ENCODE assay signal across 12 cellular contexts in the genomic region with DNA sequence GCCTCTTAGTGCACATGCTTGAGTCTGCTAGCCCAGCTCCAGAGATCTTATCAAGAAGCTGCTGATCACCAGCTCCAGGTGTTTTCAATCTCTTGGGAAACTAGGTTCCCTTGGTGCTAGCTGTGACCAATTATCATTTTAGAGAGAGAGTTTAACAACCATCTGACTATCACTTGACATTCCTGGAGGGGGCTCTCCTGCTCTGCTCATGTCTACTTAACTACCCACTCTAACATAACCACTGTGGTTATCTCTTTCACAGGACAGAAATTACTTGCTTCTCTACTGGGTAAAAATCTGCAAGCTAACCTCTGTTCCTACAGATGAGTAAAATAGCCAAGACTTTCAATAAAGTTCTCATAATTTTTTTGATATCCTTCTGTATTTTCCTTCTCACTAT.
DNase-seq lines count a peak whose midpoint lies in the region; ATAC-seq, FAIRE-seq and TF ChIP-seq lines count a peak whose summit lies in the region.
"Had no signal": no experiment of that assay in that cellular context is flagged by ENCODE, and none has a peak within 500 bp of the region (broad histone marks: within the 10 kb centered on the region; RNA-seq: fewer than 3 reads in every experiment).

No MANE protein-coding gene starts in this region.

- no peaks in the 10 kb centered on the region for H3K23me2 ChIP-seq in H1 (ENCODE audit: low read depth, low read length)

- H3K4me1 ChIP-seq in H1 (replicated peaks in 1 of 4; ENCODE audit: control insufficient read depth in 3 of 4, insufficient read depth in 4 of 4, low read length in 3 of 4): no peaks in the 10 kb centered on the region; a peak in 1 of 7 replicates

- H3K18ac ChIP-seq in H1 (ENCODE audit: extremely low read depth, low read length): no peak overlapping the region

- H3K4ac ChIP-seq in H1 (replicated peaks; ENCODE audit: insufficient read length, low read depth, low read length): no peak overlapping the region

- no peak overlapping the region for H2BK12ac ChIP-seq in H1 (ENCODE audit: low read depth, low read length)

- no peaks in the 10 kb centered on the region for H3K79me1 ChIP-seq in H1 (ENCODE audit: low read depth, low read length)

- peaks cover 3 to 12% of the 10 kb centered on the region in 2 experiments; a peak in 3 of 4 replicates for H3K9me3 ChIP-seq in H1 (ENCODE audit: insufficient read depth in 2 of 2, low read depth in 1 of 2, low read length in 1 of 2)

- no peak overlapping the region for H3K4me2 ChIP-seq in H1 (ENCODE audit: insufficient read depth in 1 of 2, low read depth in 2 of 2, low read length in 2 of 2)

- no peak overlapping the region for H2BK20ac ChIP-seq in H1 (ENCODE audit: low read length)

- CTCF ChIA-PET in H1 (lab: Charles Lee; ENCODE audit: partially characterized antibody): interaction anchor here (0.7 kb wide), 1 partner anchor 243 kb away, joined by 3 read pairs; no protein-coding TSS in a partner anchor

- no peak overlapping the region for H4K8ac ChIP-seq in H1 (ENCODE audit: extremely low read depth, insufficient read depth, low read length)

- H2BK15ac ChIP-seq in H1 (ENCODE audit: low read length): no peak overlapping the region

- no peaks in the 10 kb centered on the region for H3K9me3 Mint-ChIP-seq in type B pancreatic cell

- peak; percentile 28 for DNase-seq in DMS153 treated with DMSO at 0.1 percent for 48 hours (lab: John Stamatoyannopoulos, UW; ENCODE audit: unreplicated experiment)
- peak; percentile 23 for DNase-seq in M059J (ENCODE audit: low read depth)
- DNase-seq in H1 (ENCODE audit: low read depth in 1 of 2, low spot score in 2 of 2): no peak
- no peak for DNase-seq in NCI-H2029 treated with DMSO at 0.1 percent for 48 hours (lab: John Stamatoyannopoulos, UW)
- no peak for DNase-seq in COLO668 (lab: John Stamatoyannopoulos, UW; ENCODE audit: unreplicated experiment)
- no peak for DNase-seq in type B pancreatic cell (ENCODE audit: extremely low spot score, unreplicated experiment)
- no peak for DNase-seq in activated T-cell treated with anti-CD3 and anti-CD28 coated beads for 4 hours
- DNase-seq: amniotic stem cell, MG63 had no signal

- no peaks in the 10 kb centered on the region for H3K27me3 ChIP-seq in H1 (replicated peaks in 1 of 4; ENCODE audit: control insufficient read depth in 3 of 4, extremely low read depth in 1 of 4, insufficient read depth in 3 of 4, low read length in 3 of 4)
- H3K27me3 ChIP-seq: MG63 had no signal

- H3K36me3 Mint-ChIP-seq in type B pancreatic cell: no peaks in the 10 kb centered on the region

- POLR2A ChIA-PET in H1 (lab: Charles Lee; ENCODE audit: partially characterized antibody): no interaction called here

- H3K23ac ChIP-seq in H1 (ENCODE audit: insufficient read length): no peak overlapping the region

- no peak overlapping the region for H3K4me3 Mint-ChIP-seq in type B pancreatic cell

- no peaks in the 10 kb centered on the region for H3K36me3 ChIP-seq in H1 (ENCODE audit: control insufficient read depth in 2 of 4, insufficient read depth in 4 of 4, low read length in 3 of 4)
- H3K36me3 ChIP-seq: MG63 had no signal

- no peak overlapping the region for H3K27ac Mint-ChIP-seq in type B pancreatic cell

- no peak overlapping the region for H3K9ac ChIP-seq in H1 (replicated peaks in 1 of 4; ENCODE audit: extremely low read depth in 1 of 4, low read depth in 3 of 4, low read length in 3 of 4)

- H3K56ac ChIP-seq in H1 (replicated peaks; ENCODE audit: insufficient read length, low read depth, low read length): no peak overlapping the region

- H2AK5ac ChIP-seq in H1 (ENCODE audit: low read depth, low read length): no peak overlapping the region

- peak; percentile 88 for ATAC-seq in GM18867 (IDR thresholded peaks at IDR 0.05; ENCODE audit: unreplicated experiment)

- H2BK120ac ChIP-seq in H1 (replicated peaks; ENCODE audit: low read depth, low read length): no peak overlapping the region

- no peak overlapping the region for H3K27ac ChIP-seq in H1 (ENCODE audit: low read depth, low read length)

- H4K5ac ChIP-seq in H1 (ENCODE audit: insufficient read length, low read depth, low read length): no peak overlapping the region

- TF ChIP-seq EP300 in H1 (IDR thresholded peaks at IDR 0.05; ENCODE audit: borderline replicate concordance in 1 of 2, low read depth in 2 of 2, low read length in 2 of 2): no peak

- no peaks in the 10 kb centered on the region for H3K4me1 Mint-ChIP-seq in type B pancreatic cell (ENCODE audit: unreplicated experiment)

- no peaks in the 10 kb centered on the region for H3K27me3 Mint-ChIP-seq in type B pancreatic cell

- peak; percentile 61 to 67 for TF ChIP-seq RAD21 in H1 (IDR thresholded peaks at IDR 0.05 in 1 of 2, conservative IDR thresholded peaks at IDR 0.05 in 1 of 2; ENCODE audit: low read depth in 2 of 2, low read length in 2 of 2)

- FAIRE-seq in H1 (lab: Jason Lieb, UNC): no peak
- FAIRE-seq: G401.6, H54 had no signal

- peak in 1 of 3 experiments; percentile 33; a peak in 2 of 4 replicates for TF ChIP-seq CTCF in H1 (IDR thresholded peaks at IDR 0.05; ENCODE audit: control extremely low read depth in 1 of 3, insufficient read depth in 1 of 3, low read depth in 1 of 3, low read length in 3 of 3)
- TF ChIP-seq CTCF in type B pancreatic cell (conservative IDR thresholded peaks at IDR 0.05): no peak

- peak overlapping the region; percentile 24; the same call in 1 of the 2 replicates for H2AFZ ChIP-seq in H1 (ENCODE audit: low read length)

- H3K14ac ChIP-seq in H1 (ENCODE audit: insufficient read length): no peak overlapping the region

- no peak overlapping the region for H4K91ac ChIP-seq in H1 (replicated peaks; ENCODE audit: insufficient read length, low read length)

- H2BK5ac ChIP-seq in H1 (ENCODE audit: low read depth, low read length): 0 out of 2 replicates have a peak overlapping the region, but pooled peaks have one; percentile 14

- no peaks in the 10 kb centered on the region for H3K79me2 ChIP-seq in H1 (ENCODE audit: control insufficient read depth in 1 of 2, insufficient read depth in 2 of 2, low read length in 2 of 2)

- no peak overlapping the region for H3K4me3 ChIP-seq in H1 (ENCODE audit: extremely low read depth in 1 of 4, insufficient read depth in 2 of 4, low read depth in 3 of 4, low read length in 4 of 4)
- H3K4me3 ChIP-seq: MG63 had no signal

- no peak for TF ChIP-seq POLR2A in H1 (IDR thresholded peaks at IDR 0.05; ENCODE audit: control extremely low read depth in 1 of 2, low read depth in 2 of 2, low read length in 2 of 2)

- no peaks in the 10 kb centered on the region for H4K20me1 ChIP-seq in H1 (replicated peaks in 1 of 2; ENCODE audit: control insufficient read depth in 1 of 2, insufficient read depth in 2 of 2, low read length in 2 of 2)

TF ChIP-seq in H1, 55 proteins besides CTCF, POLR2A, EP300 and RAD21:
- no peak for TF ChIP-seq POLR2AphosphoS5 (IDR thresholded peaks at IDR 0.05; ENCODE audit: low read depth, low read length)
- TF ChIP-seq ATF2 (IDR thresholded peaks at IDR 0.05; ENCODE audit: low read length): no peak
- TF ChIP-seq SP2 (IDR thresholded peaks at IDR 0.05; ENCODE audit: low read length): no peak
- TF ChIP-seq CHD1 (IDR thresholded peaks at IDR 0.05; ENCODE audit: low read depth, low read length): no peak
- TF ChIP-seq CEBPB (IDR thresholded peaks at IDR 0.05; ENCODE audit: low read depth, low read length): no peak
- no peak for TF ChIP-seq SIN3A (conservative IDR thresholded peaks at IDR 0.05 in 1 of 2, IDR thresholded peaks at IDR 0.05 in 1 of 2; ENCODE audit: low read depth in 1 of 2, low read length in 2 of 2)
- no peak for TF ChIP-seq FOSL1 (IDR thresholded peaks at IDR 0.05; ENCODE audit: insufficient read depth, low read depth, low read length)
- TF ChIP-seq KDM1A (IDR thresholded peaks at IDR 0.05; ENCODE audit: borderline replicate concordance, low read length): no peak
- no peak for TF ChIP-seq SIX5 (IDR thresholded peaks at IDR 0.05; ENCODE audit: low read depth, low read length)
- no peak for TF ChIP-seq MAX (IDR thresholded peaks at IDR 0.05)
- TF ChIP-seq KDM4A (IDR thresholded peaks at IDR 0.05; ENCODE audit: low read depth, low read length, severe bottlenecking): no peak
- TF ChIP-seq KDM5A (IDR thresholded peaks at IDR 0.05; ENCODE audit: low read length): no peak
- TF ChIP-seq SAP30 (IDR thresholded peaks at IDR 0.05; ENCODE audit: insufficient read depth, insufficient replicate concordance, low read length): no peak
- no peak for TF ChIP-seq RFX5 (IDR thresholded peaks at IDR 0.05; ENCODE audit: borderline replicate concordance, low read depth, low read length)
- TF ChIP-seq YY1 (IDR thresholded peaks at IDR 0.05; ENCODE audit: low read depth, low read length): no peak
- no peak for TF ChIP-seq POU5F1 (IDR thresholded peaks at IDR 0.05; ENCODE audit: low read depth, low read length)
- no peak for TF ChIP-seq TAF1 (IDR thresholded peaks at IDR 0.05; ENCODE audit: low read depth, low read length)
- TF ChIP-seq ATF3 (IDR thresholded peaks at IDR 0.05; ENCODE audit: insufficient read depth, low read depth, low read length): no peak
TF ChIP-seq in H1: peak in this region for 0.

Comparison
In these comparisons a context has a peak if more than half of its experiments do, and no peak if none do; other contexts are left out.
1. DNase-seq: peak in DMS153 treated with DMSO at 0.1 percent for 48 hours (single experiment) and M059J (single experiment); none in H1 (0 of 2), NCI-H2029 treated with DMSO at 0.1 percent for 48 hours (single experiment), COLO668 (single experiment), type B pancreatic cell (single experiment) and activated T-cell treated with anti-CD3 and anti-CD28 coated beads for 4 hours (single experiment).